ENCODE assay signal across 2 cellular contexts in genomic region chr18:35392375-35392774, GRCh38.
A peak's percentile ranks its signal among the peaks of the same experiment; 100 is the strongest.
TF ChIP-seq lines count a peak whose summit lies in the region.

No MANE protein-coding gene starts in this region.

TF ChIP-seq in HepG2, 621 proteins besides CTCF, POLR2A, EP300 and RAD21:
- no peak for TF ChIP-seq ZNF317 (CRISPR knock-in tag; IDR thresholded peaks at IDR 0.05)
- no peak for TF ChIP-seq FLYWCH1 (CRISPR knock-in tag; IDR thresholded peaks at IDR 0.05)
- TF ChIP-seq ZNF12 (CRISPR knock-in tag; IDR thresholded peaks at IDR 0.05): peak; percentile 93

TF ChIP-seq in K562, 482 proteins besides CTCF, POLR2A, EP300 and RAD21:
- TF ChIP-seq SPI1 (IDR thresholded peaks at IDR 0.05; ENCODE audit: borderline replicate concordance, low read depth, low read length) (no peak), ZNF12 (CRISPR knock-in tag; IDR thresholded peaks at IDR 0.05) (peak; percentile 94), RNF219 (CRISPR knock-in tag; IDR thresholded peaks at IDR 0.05) (no peak), ILF3 (IDR thresholded peaks at IDR 0.05; ENCODE audit: borderline replicate concordance) (no peak), GTF2A2 (tag; IDR thresholded peaks at IDR 0.05) (no peak), ZNF140 (CRISPR knock-in tag; IDR thresholded peaks at IDR 0.05) (no peak), CREB1 (IDR thresholded peaks at IDR 0.05) (no peak), CREB1 (CRISPR knock-in tag; IDR thresholded peaks at IDR 0.05) (no peak), CEBPB (tag; IDR thresholded peaks at IDR 0.05) (no peak), KDM1A (IDR thresholded peaks at IDR 0.05) (no peak)
